ENCODE assay signal across 19 cellular contexts in genomic region chr10:35910234-35910633, GRCh38.
A peak's percentile ranks its signal among the peaks of the same experiment; 100 is the strongest.
DNase-seq lines count a peak whose midpoint lies in the region; ATAC-seq and TF ChIP-seq lines count a peak whose summit lies in the region.
"Had no signal": no experiment of that assay in that cellular context is flagged by ENCODE, and none has a peak within 500 bp of the region (broad histone marks: within the 10 kb centered on the region; RNA-seq: fewer than 3 reads in every experiment).

No MANE protein-coding gene starts in this region.

- no peak overlapping the region for H3K27ac Mint-ChIP-seq in progenitor cell of endocrine pancreas
- H3K27ac Mint-ChIP-seq: activated CD4-positive, alpha-beta memory T cell treated with anti-CD3 and anti-CD28 coated beads, Interleukin-2, amount 10 ng/mL, durations not matched to agents 7 days and 5 days; CD8-positive, alpha-beta T cell; naive thymus-derived CD4-positive, alpha-beta T cell had no signal

- DNase-seq in ELR (ENCODE audit: low read depth) (peak; percentile 94), RPMI7951 (ENCODE audit: low read depth) (peak; percentile 63), epithelial cell of proximal tubule (ENCODE audit: low read depth) (peak; percentile 37), pulmonary artery endothelial cell (ENCODE audit: low read depth, low spot score) (peak; percentile 11), NCI-H2029 treated with DMSO at 0.1 percent for 48 hours (lab: John Stamatoyannopoulos, UW) (no peak), progenitor cell of endocrine pancreas (ENCODE audit: low spot score, unreplicated experiment) (no peak), GM10266 (ENCODE audit: extremely low spot score) (no peak)
- DNase-seq: activated CD4-positive, alpha-beta memory T cell treated with anti-CD3 and anti-CD28 coated beads, Interleukin-2, amount 10 ng/mL, durations not matched to agents 7 days and 5 days; CD8-positive, alpha-beta T cell; endodermal cell; hippocampal formation; left lung; naive thymus-derived CD4-positive, alpha-beta T cell; NCI-H2171 treated with DMSO at 0.1 percent for 48 hours; retina; SJCRH30; stimulated activated CD4-positive, alpha-beta T cell treated with anti-CD3 and anti-CD28 coated beads, Interleukin-4, amount 100 ng/mL, for 24 hours; upper lobe of right lung had no signal

- peaks cover 20% of the 10 kb centered on the region for H3K4me1 Mint-ChIP-seq in progenitor cell of endocrine pancreas (ENCODE audit: low read depth)
- H3K4me1 Mint-ChIP-seq: activated CD4-positive, alpha-beta memory T cell treated with anti-CD3 and anti-CD28 coated beads, Interleukin-2, amount 10 ng/mL, durations not matched to agents 7 days and 5 days; naive thymus-derived CD4-positive, alpha-beta T cell had no signal

- no peak overlapping the region for H3K4me3 ChIP-seq in epithelial cell of proximal tubule (ENCODE audit: low read depth, low read length)
- H3K4me3 ChIP-seq: left lung, SJCRH30, upper lobe of right lung had no signal

- peaks cover 2% of the 10 kb centered on the region for H3K27me3 Mint-ChIP-seq in progenitor cell of endocrine pancreas
- H3K27me3 Mint-ChIP-seq: activated CD4-positive, alpha-beta memory T cell treated with anti-CD3 and anti-CD28 coated beads, Interleukin-2, amount 10 ng/mL, durations not matched to agents 7 days and 5 days had no signal

- no peak for TF ChIP-seq CTCF in epithelial cell of proximal tubule (conservative IDR thresholded peaks at IDR 0.05; ENCODE audit: low read depth, low read length)
- TF ChIP-seq CTCF in progenitor cell of endocrine pancreas (IDR thresholded peaks at IDR 0.05; ENCODE audit: unreplicated experiment) = no peak
- no peak for TF ChIP-seq CTCF in GM10266 (IDR thresholded peaks at IDR 0.05; ENCODE audit: control insufficient read depth, insufficient read depth, low read depth, missing control alignments)

- ATAC-seq in GM21423 (IDR thresholded peaks at IDR 0.05; ENCODE audit: unreplicated experiment) = no peak
- ATAC-seq: CD8-positive, alpha-beta T cell; left lung; naive thymus-derived CD4-positive, alpha-beta T cell; upper lobe of right lung had no signal

- no peak overlapping the region for H3K4me3 Mint-ChIP-seq in progenitor cell of endocrine pancreas (ENCODE audit: low read depth)
- H3K4me3 Mint-ChIP-seq: activated CD4-positive, alpha-beta memory T cell treated with anti-CD3 and anti-CD28 coated beads, Interleukin-2, amount 10 ng/mL, durations not matched to agents 7 days and 5 days; CD8-positive, alpha-beta T cell; endodermal cell; naive thymus-derived CD4-positive, alpha-beta T cell had no signal

- no peaks in the 10 kb centered on the region for H3K9me3 Mint-ChIP-seq in progenitor cell of endocrine pancreas (ENCODE audit: low read depth)
- H3K9me3 Mint-ChIP-seq: activated CD4-positive, alpha-beta memory T cell treated with anti-CD3 and anti-CD28 coated beads, Interleukin-2, amount 10 ng/mL, durations not matched to agents 7 days and 5 days; CD8-positive, alpha-beta T cell; endodermal cell had no signal

- H3K36me3 Mint-ChIP-seq in progenitor cell of endocrine pancreas (ENCODE audit: insufficient read depth) = no peaks in the 10 kb centered on the region
- H3K36me3 Mint-ChIP-seq: CD8-positive, alpha-beta T cell had no signal

Comparison
In these comparisons a context has a peak if more than half of its experiments do, and no peak if none do; other contexts are left out.
1. DNase-seq: peak in ELR (single experiment), RPMI7951 (single experiment), epithelial cell of proximal tubule (single experiment) and pulmonary artery endothelial cell (single experiment); none in NCI-H2029 treated with DMSO at 0.1 percent for 48 hours (single experiment), progenitor cell of endocrine pancreas (single experiment) and GM10266 (single experiment).